ENCODE assay signal across 1 cellular context in genomic region chr7:99677646-99678045, GRCh38.
TF ChIP-seq lines count a peak whose summit lies in the region.

No MANE protein-coding gene starts in this region.

TF ChIP-seq in HepG2, 621 proteins besides CTCF, POLR2A, EP300 and RAD21 (continued from another document and continues in another):
- TF ChIP-seq ZNF609 (CRISPR knock-in tag; IDR thresholded peaks at IDR 0.05; ENCODE audit: borderline replicate concordance) = peak; percentile 96
- no peak for TF ChIP-seq ZC3H13 (CRISPR knock-in tag; IDR thresholded peaks at IDR 0.05)
- no peak for TF ChIP-seq STAT5B (CRISPR knock-in tag; IDR thresholded peaks at IDR 0.05)
- TF ChIP-seq ZNF83 (CRISPR knock-in tag; IDR thresholded peaks at IDR 0.05; ENCODE audit: borderline replicate concordance) = no peak
- TF ChIP-seq ZC3H4 (CRISPR knock-in tag; IDR thresholded peaks at IDR 0.05; ENCODE audit: borderline replicate concordance) = no peak
- no peak for TF ChIP-seq BRD4 (CRISPR knock-in tag; IDR thresholded peaks at IDR 0.05)
- TF ChIP-seq BCL3 (CRISPR knock-in tag; IDR thresholded peaks at IDR 0.05) = peak; percentile 30; the same call in 1 of the 2 replicates
- no peak for TF ChIP-seq ATRX (CRISPR knock-in tag; IDR thresholded peaks at IDR 0.05; ENCODE audit: borderline replicate concordance)
- no peak for TF ChIP-seq KAT2B (IDR thresholded peaks at IDR 0.05; ENCODE audit: borderline replicate concordance, low read depth, low read length)
- peak; percentile 97; the same call in 1 of the 2 replicates for TF ChIP-seq MEIS1 (CRISPR knock-in tag; IDR thresholded peaks at IDR 0.05; ENCODE audit: borderline replicate concordance)
- no peak for TF ChIP-seq LCORL (IDR thresholded peaks at IDR 0.05)
- TF ChIP-seq LCORL (CRISPR knock-in tag; IDR thresholded peaks at IDR 0.05) = peak; percentile 72; the same call in 1 of the 2 replicates
- no peak for TF ChIP-seq ZNF781 (CRISPR knock-in tag; IDR thresholded peaks at IDR 0.05; ENCODE audit: borderline replicate concordance, not compliant biosample characterization)
- TF ChIP-seq KDM2A (CRISPR knock-in tag; IDR thresholded peaks at IDR 0.05; ENCODE audit: borderline replicate concordance, low read depth) = no peak
- TF ChIP-seq CENPT (CRISPR knock-in tag; IDR thresholded peaks at IDR 0.05; ENCODE audit: low read depth) = no peak
- no peak for TF ChIP-seq MTF1 (CRISPR knock-in tag; IDR thresholded peaks at IDR 0.05)
- TF ChIP-seq ZNF629 (CRISPR knock-in tag; conservative IDR thresholded peaks at IDR 0.05) = no peak
- TF ChIP-seq, protein P1, sequence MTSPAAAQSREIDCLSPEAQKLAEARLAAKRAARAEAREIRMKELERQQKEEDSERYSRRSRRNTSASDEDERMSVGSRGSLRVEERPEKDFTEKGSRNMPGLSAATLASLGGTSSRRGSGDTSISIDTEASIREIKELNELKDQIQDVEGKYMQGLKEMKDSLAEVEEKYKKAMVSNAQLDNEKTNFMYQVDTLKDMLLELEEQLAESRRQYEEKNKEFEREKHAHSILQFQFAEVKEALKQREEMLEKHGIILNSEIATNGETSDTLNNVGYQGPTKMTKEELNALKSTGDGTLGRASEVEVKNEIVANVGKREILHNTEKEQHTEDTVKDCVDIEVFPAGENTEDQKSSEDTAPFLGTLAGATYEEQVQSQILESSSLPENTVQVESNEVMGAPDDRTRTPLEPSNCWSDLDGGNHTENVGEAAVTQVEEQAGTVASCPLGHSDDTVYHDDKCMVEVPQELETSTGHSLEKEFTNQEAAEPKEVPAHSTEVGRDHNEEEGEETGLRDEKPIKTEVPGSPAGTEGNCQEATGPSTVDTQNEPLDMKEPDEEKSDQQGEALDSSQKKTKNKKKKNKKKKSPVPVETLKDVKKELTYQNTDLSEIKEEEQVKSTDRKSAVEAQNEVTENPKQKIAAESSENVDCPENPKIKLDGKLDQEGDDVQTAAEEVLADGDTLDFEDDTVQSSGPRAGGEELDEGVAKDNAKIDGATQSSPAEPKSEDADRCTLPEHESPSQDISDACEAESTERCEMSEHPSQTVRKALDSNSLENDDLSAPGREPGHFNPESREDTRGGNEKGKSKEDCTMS (CRISPR knock-in tag; conservative IDR thresholded peaks at IDR 0.05) = no peak
- TF ChIP-seq MEIS2 (CRISPR knock-in tag; IDR thresholded peaks at IDR 0.05) = peak; percentile 97
- TF ChIP-seq FOXK1 (CRISPR knock-in tag; IDR thresholded peaks at IDR 0.05; ENCODE audit: borderline replicate concordance, low read depth) = peak; percentile 83; the same call in 1 of the 2 replicates
- no peak for TF ChIP-seq GLI4 (CRISPR knock-in tag; IDR thresholded peaks at IDR 0.05; ENCODE audit: borderline replicate concordance)
- TF ChIP-seq ZNF232 (CRISPR knock-in tag; IDR thresholded peaks at IDR 0.05; ENCODE audit: borderline replicate concordance) = peak; percentile 62; the same call in 1 of the 2 replicates
- TF ChIP-seq, protein P2, sequence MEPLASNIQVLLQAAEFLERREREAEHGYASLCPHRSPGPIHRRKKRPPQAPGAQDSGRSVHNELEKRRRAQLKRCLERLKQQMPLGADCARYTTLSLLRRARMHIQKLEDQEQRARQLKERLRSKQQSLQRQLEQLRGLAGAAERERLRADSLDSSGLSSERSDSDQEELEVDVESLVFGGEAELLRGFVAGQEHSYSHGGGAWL (CRISPR knock-in tag; IDR thresholded peaks at IDR 0.05) = no peak
- TF ChIP-seq FOXM1 (CRISPR knock-in tag; IDR thresholded peaks at IDR 0.05) = no peak
- peak; percentile 100 for TF ChIP-seq PITX1 (CRISPR knock-in tag; IDR thresholded peaks at IDR 0.05)
- TF ChIP-seq TCF12 (IDR thresholded peaks at IDR 0.05) = no peak
- peak; percentile 68; the same call in 1 of the 2 replicates for TF ChIP-seq TCF12 (CRISPR knock-in tag; IDR thresholded peaks at IDR 0.05)
- no peak for TF ChIP-seq ZNF777 (CRISPR knock-in tag; IDR thresholded peaks at IDR 0.05)
- peak; percentile 89 for TF ChIP-seq SOX5 (CRISPR knock-in tag; IDR thresholded peaks at IDR 0.05; ENCODE audit: borderline replicate concordance)
- TF ChIP-seq, protein P3, sequence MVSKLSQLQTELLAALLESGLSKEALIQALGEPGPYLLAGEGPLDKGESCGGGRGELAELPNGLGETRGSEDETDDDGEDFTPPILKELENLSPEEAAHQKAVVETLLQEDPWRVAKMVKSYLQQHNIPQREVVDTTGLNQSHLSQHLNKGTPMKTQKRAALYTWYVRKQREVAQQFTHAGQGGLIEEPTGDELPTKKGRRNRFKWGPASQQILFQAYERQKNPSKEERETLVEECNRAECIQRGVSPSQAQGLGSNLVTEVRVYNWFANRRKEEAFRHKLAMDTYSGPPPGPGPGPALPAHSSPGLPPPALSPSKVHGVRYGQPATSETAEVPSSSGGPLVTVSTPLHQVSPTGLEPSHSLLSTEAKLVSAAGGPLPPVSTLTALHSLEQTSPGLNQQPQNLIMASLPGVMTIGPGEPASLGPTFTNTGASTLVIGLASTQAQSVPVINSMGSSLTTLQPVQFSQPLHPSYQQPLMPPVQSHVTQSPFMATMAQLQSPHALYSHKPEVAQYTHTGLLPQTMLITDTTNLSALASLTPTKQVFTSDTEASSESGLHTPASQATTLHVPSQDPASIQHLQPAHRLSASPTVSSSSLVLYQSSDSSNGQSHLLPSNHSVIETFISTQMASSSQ (IDR thresholded peaks at IDR 0.05; ENCODE audit: low read depth) = peak; percentile 80
- TF ChIP-seq, protein P3 (CRISPR knock-in tag; IDR thresholded peaks at IDR 0.05; ENCODE audit: borderline replicate concordance) = peak; percentile 64; the same call in 1 of the 2 replicates
- TF ChIP-seq THAP8 (CRISPR knock-in tag; IDR thresholded peaks at IDR 0.05; ENCODE audit: borderline replicate concordance) = no peak
- TF ChIP-seq ELF1 (CRISPR knock-in tag; IDR thresholded peaks at IDR 0.05) = no peak
- TF ChIP-seq ZSCAN31 (CRISPR knock-in tag; IDR thresholded peaks at IDR 0.05; ENCODE audit: low read depth) = peak; percentile 33; the same call in 1 of the 2 replicates
- TF ChIP-seq, protein P4, sequence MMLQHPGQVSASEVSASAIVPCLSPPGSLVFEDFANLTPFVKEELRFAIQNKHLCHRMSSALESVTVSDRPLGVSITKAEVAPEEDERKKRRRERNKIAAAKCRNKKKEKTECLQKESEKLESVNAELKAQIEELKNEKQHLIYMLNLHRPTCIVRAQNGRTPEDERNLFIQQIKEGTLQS (CRISPR knock-in tag; IDR thresholded peaks at IDR 0.05) = no peak
- TF ChIP-seq, protein P5, sequence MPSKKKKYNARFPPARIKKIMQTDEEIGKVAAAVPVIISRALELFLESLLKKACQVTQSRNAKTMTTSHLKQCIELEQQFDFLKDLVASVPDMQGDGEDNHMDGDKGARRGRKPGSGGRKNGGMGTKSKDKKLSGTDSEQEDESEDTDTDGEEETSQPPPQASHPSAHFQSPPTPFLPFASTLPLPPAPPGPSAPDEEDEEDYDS (CRISPR knock-in tag; IDR thresholded peaks at IDR 0.05) = no peak; the same call in 1 of the 2 replicates
- no peak for TF ChIP-seq NPAS2 (CRISPR knock-in tag; IDR thresholded peaks at IDR 0.05; ENCODE audit: borderline replicate concordance)
- no peak for TF ChIP-seq RFX3 (CRISPR knock-in tag; IDR thresholded peaks at IDR 0.05)
- TF ChIP-seq ZKSCAN8 (CRISPR knock-in tag; IDR thresholded peaks at IDR 0.05; ENCODE audit: borderline replicate concordance) = peak; percentile 70; the same call in 1 of the 2 replicates
- no peak for TF ChIP-seq CSRNP1 (CRISPR knock-in tag; IDR thresholded peaks at IDR 0.05)
- TF ChIP-seq MZF1 (CRISPR knock-in tag; IDR thresholded peaks at IDR 0.05; ENCODE audit: borderline replicate concordance) = no peak
- TF ChIP-seq, protein P6, sequence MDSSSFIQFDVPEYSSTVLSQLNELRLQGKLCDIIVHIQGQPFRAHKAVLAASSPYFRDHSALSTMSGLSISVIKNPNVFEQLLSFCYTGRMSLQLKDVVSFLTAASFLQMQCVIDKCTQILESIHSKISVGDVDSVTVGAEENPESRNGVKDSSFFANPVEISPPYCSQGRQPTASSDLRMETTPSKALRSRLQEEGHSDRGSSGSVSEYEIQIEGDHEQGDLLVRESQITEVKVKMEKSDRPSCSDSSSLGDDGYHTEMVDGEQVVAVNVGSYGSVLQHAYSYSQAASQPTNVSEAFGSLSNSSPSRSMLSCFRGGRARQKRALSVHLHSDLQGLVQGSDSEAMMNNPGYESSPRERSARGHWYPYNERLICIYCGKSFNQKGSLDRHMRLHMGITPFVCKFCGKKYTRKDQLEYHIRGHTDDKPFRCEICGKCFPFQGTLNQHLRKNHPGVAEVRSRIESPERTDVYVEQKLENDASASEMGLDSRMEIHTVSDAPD (CRISPR knock-in tag; IDR thresholded peaks at IDR 0.05) = 0 out of 2 replicates have a peak, but pooled peaks have one; percentile 37
- peak; percentile 62; the same call in 1 of the 2 replicates for TF ChIP-seq TARDBP (CRISPR knock-in tag; IDR thresholded peaks at IDR 0.05)
